ENCODE assay signal across 9 cellular contexts in the genomic region with DNA sequence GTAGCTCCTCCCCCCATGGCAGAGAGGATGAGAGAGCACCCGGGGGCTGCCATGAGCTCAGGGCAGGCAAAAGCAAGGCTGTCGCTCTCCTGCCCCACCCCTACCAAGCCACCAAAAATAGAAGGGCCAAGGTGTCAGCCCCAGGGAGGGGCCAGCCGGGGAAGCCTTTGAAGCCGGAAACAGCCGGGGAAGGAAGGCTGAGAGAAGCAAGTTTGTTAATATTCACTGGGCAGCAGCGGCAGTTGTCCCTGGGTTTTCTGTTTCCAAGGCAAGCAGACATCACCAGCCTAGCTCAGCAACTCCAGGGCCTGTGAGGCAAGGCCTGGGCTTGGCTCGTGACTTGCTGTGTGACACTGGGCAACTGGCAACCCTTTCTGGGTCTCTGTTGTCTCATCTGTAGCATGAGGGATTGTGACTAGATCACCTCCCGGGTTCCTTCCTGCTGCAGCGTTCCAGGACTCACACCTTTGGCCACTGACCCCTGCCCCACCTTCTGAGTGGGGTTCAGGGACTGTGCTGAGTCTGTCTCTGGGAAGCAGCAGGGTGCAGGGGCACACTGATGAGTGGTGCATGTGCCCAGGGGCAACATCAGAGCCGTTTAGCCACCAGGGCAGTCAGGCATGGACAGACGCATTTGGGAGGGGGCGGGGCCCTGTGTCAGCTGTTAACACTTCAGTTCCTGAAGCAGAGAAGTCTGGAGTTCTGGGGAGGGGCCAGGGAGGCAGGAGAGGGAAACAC. TPM values are rescaled to one million over a fixed set of nuclear protein-coding genes. Genes with fewer than 3 reads are reported as not detected.
DNase-seq lines count a peak whose midpoint lies in the region; ATAC-seq and TF ChIP-seq lines count a peak whose summit lies in the region.
"Had no signal": no experiment of that assay in that cellular context is flagged by ENCODE, and none has a peak within 500 bp of the region (broad histone marks: within the 10 kb centered on the region; RNA-seq: fewer than 3 reads in every experiment).

No MANE protein-coding gene starts in this region.

- H3K27ac ChIP-seq in breast epithelium = peak overlapping the region in 1 of 2 donors; percentile 63

- H3K36me3 ChIP-seq in breast epithelium = no peaks in the 10 kb centered on the region

- H3K4me3 Mint-ChIP-seq in MCF 10A (ENCODE audit: unreplicated experiment) = no peak overlapping the region

- H3K36me3 Mint-ChIP-seq in MCF 10A (ENCODE audit: insufficient read depth, unreplicated experiment) = no peaks in the 10 kb centered on the region

- TF ChIP-seq CTCF in breast epithelium (IDR thresholded peaks at IDR 0.05) = no peak
- no peak for TF ChIP-seq CTCF in MCF 10A (IDR thresholded peaks at IDR 0.05; ENCODE audit: unreplicated experiment)

- peaks cover 4% of the 10 kb centered on the region for H3K4me1 Mint-ChIP-seq in MCF 10A (ENCODE audit: insufficient read depth, unreplicated experiment)

- H3K9me3 Mint-ChIP-seq in MCF 10A (ENCODE audit: unreplicated experiment) = no peaks in the 10 kb centered on the region

- peaks cover 0 to 4% of the 10 kb centered on the region in 2 donors for H3K4me1 ChIP-seq in breast epithelium

- peak; percentile 59 for ATAC-seq in HG03139 (IDR thresholded peaks at IDR 0.05; ENCODE audit: unreplicated experiment)

- H3K4me3 ChIP-seq in breast epithelium = peak overlapping the region in 2 of 3 donors; percentile 11 to 40

- H3K27me3 Mint-ChIP-seq in MCF 10A (ENCODE audit: insufficient read depth, unreplicated experiment) = peaks cover 69% of the 10 kb centered on the region

- H3K27ac Mint-ChIP-seq in MCF 10A (ENCODE audit: low read depth, unreplicated experiment) = no peak overlapping the region

- no peaks in the 10 kb centered on the region for H3K27me3 ChIP-seq in breast epithelium

- TF ChIP-seq POLR2A in breast epithelium (IDR thresholded peaks at IDR 0.05) = no peak

- intact Hi-C loops in breast epithelium (cut with DNase I; ENCODE audit: low total_unique reads) = no loop called here
- intact Hi-C loops in MCF 10A (cut with micrococcal nuclease) = no loop called here

- BruUV-seq in MCF 10A (replicated peaks; lab: Mats Ljungman, UMichigan) = no TSS peak

- CTCF ChIA-PET in MCF 10A (lab: Yijun Ruan, JAX) = interaction anchor here (0.6 kb wide), 1 partner anchor 14 kb away, joined by 3 read pairs; no protein-coding TSS in a partner anchor

- no peaks in the 10 kb centered on the region for H3K9me3 ChIP-seq in breast epithelium

- DNase-seq in breast epithelium (ENCODE audit: low spot score in 2 of 2) = peak in 1 of 2 donors; percentile 47
- DNase-seq in MCF 10A (ENCODE audit: unreplicated experiment) = no peak
- DNase-seq in T-helper 22 cell (ENCODE audit: low read depth) = peak; percentile 33
- peak; percentile 50 for DNase-seq in central memory CD4-positive, alpha-beta T cell
- DNase-seq in midbrain (lab: John Stamatoyannopoulos, UW) = peak; percentile 19
- peak; percentile 29 to 49 for DNase-seq in stimulated activated CD8-positive, alpha-beta memory T cell treated with anti-CD3 and anti-CD28 coated beads, Interleukin-7, amount 100 ng/mL, for 4 hours (ENCODE audit: low read depth in 2 of 2)
- DNase-seq in SIG-M5 (lab: John Stamatoyannopoulos, UW) = no peak

- POLR2A ChIA-PET in MCF 10A (lab: Yijun Ruan, JAX) = interaction anchor here (0.7 kb wide), 2 partner anchors 95 to 209 kb away, joined by 3 read pairs; no protein-coding TSS in a partner anchor

RNA-seq across cellular contexts. Expression of gene SYNDIG1L, which starts 24.3 kb away (rescaled TPM):
- 1 to 10 TPM in 1 of 3 donors, under 1 TPM in 2; 0.33 to 1.0 (median 0.64) TPM for total RNA-seq in breast epithelium
- total RNA-seq in MCF 10A (2022) = not detected in 2 replicates

RNA-seq across cellular contexts. Expression of gene VRTN, which starts 53.4 kb away (rescaled TPM):
- total RNA-seq in breast epithelium (not detected), MCF 10A (2022) (not detected in 2 replicates)
- total RNA-seq: frontal cortex had no signal

Comparison
In these comparisons a context has a peak if more than half of its experiments do, and no peak if none do; other contexts are left out.
1. DNase-seq: peak in T-helper 22 cell (single experiment), central memory CD4-positive, alpha-beta T cell (single experiment), midbrain (single experiment) and stimulated activated CD8-positive, alpha-beta memory T cell treated with anti-CD3 and anti-CD28 coated beads, Interleukin-7, amount 100 ng/mL, for 4 hours (2 of 2); none in MCF 10A (single experiment) and SIG-M5 (single experiment).